Comparison of ENCODE assay signal across 31 cellular contexts in the genomic region with DNA sequence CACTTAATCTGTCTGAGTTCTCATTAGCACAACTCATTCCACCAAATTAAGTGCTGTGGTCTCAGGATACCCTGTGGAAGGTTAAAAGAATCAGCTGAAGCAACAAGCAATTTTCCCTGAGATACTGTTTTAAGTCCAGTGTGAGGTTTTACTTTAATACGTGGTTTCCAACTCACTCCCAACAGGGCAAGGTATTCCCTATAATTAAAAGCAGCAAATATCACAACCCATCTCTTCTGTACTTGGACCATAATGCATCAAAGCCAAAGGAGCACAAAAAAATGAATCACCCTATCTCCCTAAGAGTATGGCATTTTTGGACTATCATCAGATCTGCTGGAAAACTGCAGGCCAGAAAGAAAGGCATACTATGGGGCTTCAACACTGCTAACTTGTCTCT. TPM values are rescaled to one million over a fixed set of nuclear protein-coding genes. Genes with fewer than 3 reads are reported as not detected.
A peak's percentile ranks its signal among the peaks of the same experiment; 100 is the strongest.
DNase-seq lines count a peak whose midpoint lies in the region; ATAC-seq and TF ChIP-seq lines count a peak whose summit lies in the region.
"Had no signal": no experiment of that assay in that cellular context is flagged by ENCODE, and none has a peak within 500 bp of the region (broad histone marks: within the 10 kb centered on the region; RNA-seq: fewer than 3 reads in every experiment).

No MANE protein-coding gene starts in this region.

- peaks cover 1% of the 10 kb centered on the region for H3K79me1 ChIP-seq in mesenchymal stem cell (replicated peaks; ENCODE audit: low read length, poor library complexity, severe bottlenecking)

- no peak overlapping the region for H3K4me2 ChIP-seq in mesenchymal stem cell (ENCODE audit: low read length, poor library complexity, severe bottlenecking)
- H3K4me2 ChIP-seq: BLaER1, GM23338, SK-N-SH had no signal

- no peak overlapping the region for H3K4ac ChIP-seq in mesenchymal stem cell (ENCODE audit: low read depth in 1 of 2, low read length in 2 of 2)

- H2BK15ac ChIP-seq in mesenchymal stem cell (ENCODE audit: low read depth, poor library complexity, severe bottlenecking): no peak overlapping the region

- peaks cover 21% of the 10 kb centered on the region for H3K4me1 ChIP-seq in A673 (ENCODE audit: insufficient read depth, low read length, poor library complexity, severe bottlenecking)
- H3K4me1 ChIP-seq in mesenchymal stem cell (ENCODE audit: control insufficient read depth, insufficient read depth, low read depth, low read length): no peaks in the 10 kb centered on the region
- H3K4me1 ChIP-seq: ascending aorta, BLaER1 had no signal

- intact Hi-C loops in A673 (cut with micrococcal nuclease; ENCODE audit: unreplicated experiment) (no loop called here), sciatic nerve (cut with DNase I) (no loop called here)

- TF ChIP-seq CTCF in A673 (conservative IDR thresholded peaks at IDR 0.05; ENCODE audit: low read depth, low read length) (no peak), coronary artery (IDR thresholded peaks at IDR 0.05) (no peak)

- no peak overlapping the region for H2BK5ac ChIP-seq in mesenchymal stem cell (ENCODE audit: low read depth, low read length, poor library complexity, severe bottlenecking)

- POLR2A ChIA-PET in A673 (lab: Charles Lee; ENCODE audit: low non-redundant PET): no interaction called here

- WGBS in mesenchymal stem cell: 88% methylated on average over 1 of the region's 1 CpG

- no peak overlapping the region for H2AFZ ChIP-seq in mesenchymal stem cell (ENCODE audit: low read depth, low read length)
- H2AFZ ChIP-seq: GM23338 had no signal

- H3K27ac ChIP-seq in A673 (ENCODE audit: low read depth, low read length, poor library complexity, severe bottlenecking) (peak overlapping the region; percentile 4), coronary artery (peak overlapping the region in 1 of 2 donors; percentile 15), mesenchymal stem cell (ENCODE audit: low read length, poor library complexity, severe bottlenecking) (no peak overlapping the region)
- H3K27ac ChIP-seq: ascending aorta, BLaER1, cardiac muscle cell had no signal

- H3K9me3 ChIP-seq in A673 (ENCODE audit: low read depth, low read length, poor library complexity, severe bottlenecking) (no peaks in the 10 kb centered on the region), mesenchymal stem cell (ENCODE audit: control insufficient read depth, low read length) (no peaks in the 10 kb centered on the region)
- H3K9me3 ChIP-seq: ascending aorta, mucosa of descending colon, SK-N-SH had no signal

- H3K27me3 ChIP-seq in A673 (replicated peaks; ENCODE audit: insufficient read depth, low read depth, low read length, poor library complexity) (no peaks in the 10 kb centered on the region), mesenchymal stem cell (ENCODE audit: control insufficient read depth in 1 of 2, insufficient read depth in 1 of 2, low read length in 2 of 2) (no peaks in the 10 kb centered on the region)
- H3K27me3 ChIP-seq: ascending aorta, BLaER1 had no signal

- no peak overlapping the region for H4K91ac ChIP-seq in mesenchymal stem cell (ENCODE audit: low read length)

- in situ Hi-C loops in G401 (cut with HindIII; ENCODE audit: low sequenced_read_pairs): no loop called here

- DNase-seq in A673 (ENCODE audit: low spot score): no peak
- peak; percentile 63 for DNase-seq in G401 (ENCODE audit: low spot score)
- no peak for DNase-seq in coronary artery (ENCODE audit: low spot score)
- no peak for DNase-seq in mesenchymal stem cell
- no peak for DNase-seq in RKO (ENCODE audit: low spot score)
- DNase-seq in sciatic nerve (ENCODE audit: low spot score): no peak
- DNase-seq: activated B cell treated with CpG ODN at 0.5 μM for 24 hours; activated CD4-positive, alpha-beta T cell treated with anti-CD3 and anti-CD28 coated beads, Interleukin-2, amount 10 ng/mL, durations not matched to agents 7 days and 5 days; activated gamma-delta T cell; activated naive CD8-positive, alpha-beta T cell treated with anti-CD3 and anti-CD28 coated beads, Interleukin-2, amount 10 ng/mL, durations not matched to agents 7 days and 5 days; activated T-cell treated with anti-CD3 and anti-CD28 coated beads, Interleukin-2, amount 50 U/mL, for 24 hours; cortex of kidney; effector memory CD8-positive, alpha-beta T cell; erythroblast; foreskin fibroblast; GDM1; mucosa of descending colon; NCI-H1694; occipital lobe; SK-N-SH; stimulated activated naive B cell treated with anti-CD40 and anti-IgM and Interleukin-4, amounts not matched to agents 10 μg/mL and 1 μg/mL and 100 μg/mL, for 72 hours; substantia nigra had no signal

- ATAC-seq in GM18873 (IDR thresholded peaks at IDR 0.05; ENCODE audit: low FRiP score, unreplicated experiment): no peak
- no peak for ATAC-seq in sciatic nerve
- ATAC-seq: effector memory CD8-positive, alpha-beta T cell; GM23338; mucosa of descending colon; natural killer cell treated with Interleukin-12 subunit alpha and Interleukin-12 subunit beta and Interleukin-15 and Interleukin-18, amount 100 ng/mL, for 72 hours; stimulated activated naive B cell treated with anti-CD40 and anti-IgM and Interleukin-4, amounts not matched to agents 10 μg/mL and 1 μg/mL and 100 μg/mL, for 72 hours had no signal

- H3K9ac ChIP-seq in mesenchymal stem cell (ENCODE audit: low read length): peak overlapping the region; percentile 46
- H3K9ac ChIP-seq: BLaER1, SK-N-SH had no signal

- H2BK120ac ChIP-seq in mesenchymal stem cell (ENCODE audit: low read depth, low read length): no peak overlapping the region

- H3K4me3 ChIP-seq in A673 (ENCODE audit: low read depth, low read length, poor library complexity, severe bottlenecking): peak overlapping the region; percentile 13
- H3K4me3 ChIP-seq in coronary artery: peak overlapping the region; percentile 56
- peak overlapping the region in 1 of 2 experiments; percentile 53 for H3K4me3 ChIP-seq in mesenchymal stem cell (ENCODE audit: insufficient read depth in 1 of 2, low read depth in 1 of 2, low read length in 2 of 2)
- H3K4me3 ChIP-seq: BLaER1, cardiac muscle cell, GM23338, mucosa of descending colon, skin epidermis had no signal

- no peak overlapping the region for H4K8ac ChIP-seq in mesenchymal stem cell (ENCODE audit: low read length)

- H2BK12ac ChIP-seq in mesenchymal stem cell (ENCODE audit: low read length in 2 of 2): no peak overlapping the region

- H3K36me3 ChIP-seq in A673 (ENCODE audit: insufficient read depth, low read length, poor library complexity, severe bottlenecking): no peaks in the 10 kb centered on the region
- H3K36me3 ChIP-seq in mesenchymal stem cell (ENCODE audit: control insufficient read depth in 1 of 2, insufficient read depth in 2 of 2, low read depth in 1 of 2, low read length in 2 of 2): no peaks in the 10 kb centered on the region
- H3K36me3 ChIP-seq: ascending aorta, BLaER1, cardiac muscle cell had no signal

- no peak overlapping the region for H3K23ac ChIP-seq in mesenchymal stem cell (ENCODE audit: low read length in 2 of 2)

- BruUV-seq in A673 (replicated peaks; lab: Mats Ljungman, UMichigan): no TSS peak

- H2AK5ac ChIP-seq in mesenchymal stem cell (ENCODE audit: low read length, severe bottlenecking): no peak overlapping the region

- no peak overlapping the region for H3K18ac ChIP-seq in mesenchymal stem cell (ENCODE audit: low read depth in 1 of 2, low read length in 2 of 2)

- CTCF ChIA-PET in A673 (lab: Charles Lee): no interaction called here

- H3K14ac ChIP-seq in mesenchymal stem cell (ENCODE audit: low read length in 2 of 2): no peak overlapping the region

RNA-seq across cellular contexts. Expression of a gene that starts 4.9 kb away (rescaled TPM):
- total RNA-seq in A673 (2021) (74.4 and 81.3 TPM in 2 replicates), sciatic nerve (11.0 TPM)
- 0.25 and 0.31 TPM in 2 replicates for total RNA-seq in G401 (2014; rRNA removed; shearing (Covaris generic))
- 8.1 TPM for polyA plus RNA-seq in mesenchymal stem cell (2013, experiment 1 of 2)
- polyA plus RNA-seq in mesenchymal stem cell (2013, experiment 2 of 2): 7.6 TPM
- total RNA-seq: activated B cell treated with CpG ODN at 0.5 μM for 24 hours; activated CD4-positive, alpha-beta T cell treated with anti-CD3 and anti-CD28 coated beads, Interleukin-2, amount 10 ng/mL, durations not matched to agents 7 days and 5 days; activated naive CD8-positive, alpha-beta T cell treated with anti-CD3 and anti-CD28 coated beads, Interleukin-2, amount 10 ng/mL, durations not matched to agents 7 days and 5 days; natural killer cell treated with Interleukin-12 subunit alpha and Interleukin-12 subunit beta and Interleukin-15 and Interleukin-18, amount 100 ng/mL, for 72 hours; OCI-LY7; T-helper 1 cell treated with Interleukin-12 subunit alpha and Interleukin-12 subunit beta and Interleukin-4 antibody, amounts not matched to agents 30 ng/mL and 1 ng/mL, for 36 hours had no signal
